Comparison of ENCODE assay signal across 8 cellular contexts in the genomic region with DNA sequence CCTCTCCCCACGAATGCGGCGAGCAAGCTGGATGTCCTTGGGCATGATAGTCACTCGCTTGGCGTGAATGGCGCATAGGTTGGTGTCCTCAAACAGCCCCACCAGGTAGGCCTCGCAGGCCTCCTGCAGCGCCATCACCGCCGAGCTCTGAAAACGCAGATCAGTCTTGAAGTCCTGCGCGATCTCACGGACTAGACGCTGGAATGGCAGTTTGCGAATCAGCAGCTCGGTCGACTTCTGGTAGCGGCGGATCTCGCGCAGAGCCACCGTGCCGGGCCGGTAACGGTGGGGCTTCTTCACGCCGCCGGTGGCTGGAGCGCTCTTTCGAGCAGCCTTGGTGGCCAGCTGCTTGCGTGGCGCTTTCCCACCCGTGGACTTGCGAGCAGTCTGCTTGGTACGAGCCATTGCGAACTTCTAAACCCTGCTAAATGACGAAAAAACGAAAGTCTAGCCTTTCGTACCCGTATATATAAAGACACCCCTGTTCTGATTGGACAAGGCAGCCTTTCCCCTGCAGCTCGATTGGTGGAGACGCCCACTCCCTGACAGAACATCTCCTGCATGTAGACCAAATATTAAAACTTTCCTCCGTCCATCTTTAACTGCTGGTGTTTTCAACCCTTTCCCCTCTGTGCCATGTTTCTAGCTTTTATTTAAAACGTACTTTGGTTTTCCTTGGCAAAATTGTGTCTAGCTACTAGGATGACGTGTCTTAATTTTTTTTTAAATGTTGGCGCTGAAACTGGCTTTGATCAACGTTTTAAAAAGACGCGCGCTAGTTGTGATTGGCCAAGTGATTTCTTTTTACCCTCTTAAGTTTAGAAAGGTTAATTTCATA.
DNase-seq lines count a peak whose midpoint lies in the region; ATAC-seq lines count a peak whose summit lies in the region.

No MANE protein-coding gene starts in this region.

- no peaks in the 10 kb centered on the region for H3K36me3 ChIP-seq in BLaER1

- CTCF ChIA-PET in activated CD4-positive, alpha-beta memory T cell treated with anti-CD3 and anti-CD28 coated beads, Interleukin-2, amount 10 ng/mL, durations not matched to agents 7 days and 5 days (lab: Charles Lee): interaction anchor here (0.6 to 5.2 kb wide), 17 partner anchors 9 to 1668 kb away, joined by 3 to 42 read pairs (median 7); a partner anchor contains a TSS

- ATAC-seq in GM19025 (IDR thresholded peaks at IDR 0.05; ENCODE audit: low read depth, unreplicated experiment) (peak; percentile 37), HG03439 (IDR thresholded peaks at IDR 0.05; ENCODE audit: unreplicated experiment) (peak; percentile 44)
- peak; percentile 54 for ATAC-seq in effector memory CD8-positive, alpha-beta T cell (replicated peaks)

- no peaks in the 10 kb centered on the region for H3K9me3 ChIP-seq in BLaER1

- no peaks in the 10 kb centered on the region for H3K9me3 Mint-ChIP-seq in activated CD4-positive, alpha-beta memory T cell treated with anti-CD3 and anti-CD28 coated beads, Interleukin-2, amount 10 ng/mL, durations not matched to agents 7 days and 5 days
- H3K9me3 Mint-ChIP-seq in effector memory CD8-positive, alpha-beta T cell: no peaks in the 10 kb centered on the region

- peak overlapping the region; percentile 88 for H3K4me2 ChIP-seq in BLaER1

- H3K36me3 Mint-ChIP-seq in activated CD4-positive, alpha-beta memory T cell treated with anti-CD3 and anti-CD28 coated beads, Interleukin-2, amount 10 ng/mL, durations not matched to agents 7 days and 5 days (ENCODE audit: low read depth): peaks cover 35% of the 10 kb centered on the region
- peaks cover 49% of the 10 kb centered on the region for H3K36me3 Mint-ChIP-seq in effector memory CD8-positive, alpha-beta T cell (ENCODE audit: insufficient read depth)

- POLR2A ChIA-PET in activated CD4-positive, alpha-beta memory T cell treated with anti-CD3 and anti-CD28 coated beads, Interleukin-2, amount 10 ng/mL, durations not matched to agents 7 days and 5 days (lab: Charles Lee): interaction anchor here (0.8 to 20.8 kb wide), 41 partner anchors 10 to 1696 kb away, joined by 3 to 1293 read pairs (median 46); partner anchors contain the start of gene HMGN4

- no peaks in the 10 kb centered on the region for H3K27me3 ChIP-seq in BLaER1

- peak overlapping the region; percentile 96 for H3K27ac Mint-ChIP-seq in activated CD4-positive, alpha-beta memory T cell treated with anti-CD3 and anti-CD28 coated beads, Interleukin-2, amount 10 ng/mL, durations not matched to agents 7 days and 5 days
- H3K27ac Mint-ChIP-seq in effector memory CD8-positive, alpha-beta T cell: peak overlapping the region; percentile 98 to 99

- H3K27ac ChIP-seq in BLaER1: peak overlapping the region; percentile 98

- H3K27me3 Mint-ChIP-seq in activated CD4-positive, alpha-beta memory T cell treated with anti-CD3 and anti-CD28 coated beads, Interleukin-2, amount 10 ng/mL, durations not matched to agents 7 days and 5 days: no peaks in the 10 kb centered on the region
- H3K27me3 Mint-ChIP-seq in effector memory CD8-positive, alpha-beta T cell: no peaks in the 10 kb centered on the region

- H3K4me3 ChIP-seq in BLaER1: peak overlapping the region; percentile 86

- H4K20me1 ChIP-seq in BLaER1: peaks cover 44% of the 10 kb centered on the region

- H3K4me1 Mint-ChIP-seq in activated CD4-positive, alpha-beta memory T cell treated with anti-CD3 and anti-CD28 coated beads, Interleukin-2, amount 10 ng/mL, durations not matched to agents 7 days and 5 days: peaks cover 49% of the 10 kb centered on the region
- H3K4me1 Mint-ChIP-seq in effector memory CD8-positive, alpha-beta T cell (ENCODE audit: low read depth in 2 of 2): peaks cover 27 to 38% of the 10 kb centered on the region in 2 donors

- peak overlapping the region; percentile 93 for H3K4me3 Mint-ChIP-seq in activated CD4-positive, alpha-beta memory T cell treated with anti-CD3 and anti-CD28 coated beads, Interleukin-2, amount 10 ng/mL, durations not matched to agents 7 days and 5 days
- peak overlapping the region; percentile 97 to 98 for H3K4me3 Mint-ChIP-seq in effector memory CD8-positive, alpha-beta T cell

- DNase-seq in NCI-H526 treated with DMSO at 0.1 percent for 48 hours (lab: John Stamatoyannopoulos, UW): peak; percentile 91
- DNase-seq in activated CD4-positive, alpha-beta memory T cell treated with anti-CD3 and anti-CD28 coated beads, Interleukin-2, amount 10 ng/mL, durations not matched to agents 7 days and 5 days: peak; percentile 85
- peak; percentile 74 to 85 (median 77) for DNase-seq in effector memory CD8-positive, alpha-beta T cell
- peak; percentile 94 for DNase-seq in medulla oblongata (ENCODE audit: extremely low spot score)
- DNase-seq in stimulated activated CD8-positive, alpha-beta memory T cell treated with anti-CD3 and anti-CD28 coated beads, Interleukin-4, amount 100 ng/mL, for 48 hours: peak; percentile 74

- H3K9ac ChIP-seq in BLaER1: peak overlapping the region; percentile 98

- H3K4me1 ChIP-seq in BLaER1: peaks cover 31% of the 10 kb centered on the region

Comparison
In these comparisons a context has a peak if more than half of its experiments do, and no peak if none do; other contexts are left out.
1. Peak in every context shown above with its lines: DNase-seq, ATAC-seq, H3K4me3 ChIP-seq and H3K27ac ChIP-seq.